8 cellular contexts compared by ENCODE assay signal in genomic region chr1:223143760-223144248, GRCh38. TPM values are rescaled to one million over a fixed set of nuclear protein-coding genes. Genes with fewer than 3 reads are reported as not detected.
DNase-seq lines count a peak whose midpoint lies in the region; ATAC-seq, FAIRE-seq and TF ChIP-seq lines count a peak whose summit lies in the region.

No MANE protein-coding gene starts in this region.

- WGBS in adrenal gland, 4 donors = 45 to 63% (median 54%) methylated on average over 9 of the region's 9 CpGs

- intact Hi-C loops in adrenal gland (cut with DNase I) = no loop called here
- intact Hi-C loops in vagina (cut with DNase I) = no loop called here

- TF ChIP-seq POLR2A in adrenal gland (IDR thresholded peaks at IDR 0.05) (no peak), vagina (IDR thresholded peaks at IDR 0.05) (no peak)

- H3K27me3 ChIP-seq in adrenal gland (no peaks in the 10 kb centered on the region), vagina (no peaks in the 10 kb centered on the region)

- FAIRE-seq in HTR-8/SVneo (lab: Jason Lieb, UNC) = no peak

- TF ChIP-seq CTCF in adrenal gland (IDR thresholded peaks at IDR 0.05) = no peak
- TF ChIP-seq CTCF in vagina (IDR thresholded peaks at IDR 0.05) = no peak

- H3K4me3 ChIP-seq in adrenal gland (peak overlapping the region in 1 of 4 donors; percentile 56), vagina (no peak overlapping the region)

- peaks cover 10 to 18% of the 10 kb centered on the region in 2 donors for H3K4me1 ChIP-seq in adrenal gland (replicated peaks in 1 of 2)
- H3K4me1 ChIP-seq in vagina = peaks cover 45% of the 10 kb centered on the region

- H3K27ac ChIP-seq in adrenal gland = peak overlapping the region in 2 of 5 donors; percentile 35 to 60
- H3K27ac ChIP-seq in vagina = peak overlapping the region; percentile 13

- no peaks in the 10 kb centered on the region for H3K36me3 ChIP-seq in adrenal gland (replicated peaks in 1 of 2)
- H3K36me3 ChIP-seq in vagina = no peaks in the 10 kb centered on the region

- no peaks in the 10 kb centered on the region for H3K9me3 ChIP-seq in adrenal gland (replicated peaks in 1 of 3)
- no peaks in the 10 kb centered on the region for H3K9me3 ChIP-seq in vagina

- DNase-seq in COR-L47 (lab: John Stamatoyannopoulos, UW) (peak; percentile 82), NOMO-1 treated with dmso at 0.1 percent for 144 hours (lab: John Stamatoyannopoulos, UW; ENCODE audit: unreplicated experiment) (peak; percentile 20), adrenal gland (peak in 4 of 7 donors; percentile 19 to 58 (median 30)), myocyte (ENCODE audit: low read depth) (peak; percentile 82), vagina (ENCODE audit: extremely low spot score in 2 of 2) (no peak), HTR-8/SVneo (ENCODE audit: insufficient read length, low spot score) (no peak), germinal center (ENCODE audit: low spot score) (no peak)

- peak; percentile 50 for ATAC-seq in HG02763 (IDR thresholded peaks at IDR 0.05; ENCODE audit: unreplicated experiment)

RNA-seq across cellular contexts. Expression of gene TLR5, which starts 0.8 kb away (rescaled TPM):
- 10 to 100 TPM in 2 of 8 donors, 1 to 10 TPM in 6; 2.9 to 11.5 (median 6.1) TPM for total RNA-seq in adrenal gland
- 1 to 10 TPM in 2 of 3 donors, under 1 TPM in 1; 0.74 to 5.4 (median 2.0) TPM for polyA plus RNA-seq in adrenal gland
- 0.75 and 2.3 TPM in 2 replicates for total RNA-seq in myocyte
- 0.26 TPM for polyA plus RNA-seq in myocyte (2012)
- 15.2 TPM for total RNA-seq in vagina

Comparison
In these comparisons a context has a peak if more than half of its experiments do, and no peak if none do; other contexts are left out.
1. DNase-seq: peak in COR-L47 (single experiment), NOMO-1 treated with dmso at 0.1 percent for 144 hours (single experiment), adrenal gland (4 of 7) and myocyte (single experiment); none in vagina (0 of 2), HTR-8/SVneo (single experiment) and germinal center (single experiment).